In genomic region chr2:106172649-106173048, GRCh38 we compare ENCODE assay signal across 22 cellular contexts.
"Had no signal": no experiment of that assay in that cellular context is flagged by ENCODE, and none has a peak within 500 bp of the region (broad histone marks: within the 10 kb centered on the region; RNA-seq: fewer than 3 reads in every experiment).

No MANE protein-coding gene starts in this region.

- ATAC-seq: activated T-cell treated with anti-CD3 and anti-CD28 coated beads, Interleukin-2, amount 50 U/mL, for 4 hours; gastrocnemius medialis; left cardiac atrium; stimulated activated naive CD8-positive, alpha-beta T cell treated with anti-CD3 and anti-CD28 coated beads, Interleukin-15, Interleukin-2, amounts not matched to agents 100 U/mL and 50 U/mL, for 24 hours had no signal

- FAIRE-seq: bronchial epithelial cell, islet of Langerhans had no signal

- H3K9me3 Mint-ChIP-seq: activated naive CD4-positive, alpha-beta T cell treated with anti-CD3 and anti-CD28 coated beads for 36 hours; activated T-cell treated with anti-CD3 and anti-CD28 coated beads, Interleukin-2, amount 50 U/mL, for 4 hours; naive B cell had no signal

- H3K27me3 Mint-ChIP-seq: naive B cell had no signal

- H3K9me3 ChIP-seq: colonic mucosa, esophagus squamous epithelium, gastrocnemius medialis, prostate gland, spleen, thyroid gland had no signal

- H3K4me1 ChIP-seq: colonic mucosa, prostate gland had no signal

- DNase-seq: activated CD4-positive, alpha-beta T cell treated with anti-CD3 and anti-CD28 coated beads for 4 hours; activated CD4-positive, alpha-beta T cell treated with anti-CD3 and anti-CD28 coated beads, Interleukin-2, amount 50 U/mL, for 48 hours; activated CD4-positive, CD25-positive, alpha-beta regulatory T cell; activated naive CD4-positive, alpha-beta T cell treated with anti-CD3 and anti-CD28 coated beads for 36 hours; activated T-cell treated with anti-CD3 and anti-CD28 coated beads, Interleukin-2, amount 50 U/mL, for 4 hours; amygdala; colonic mucosa; dorsolateral prefrontal cortex; esophagus squamous epithelium; gastrocnemius medialis; head of caudate nucleus; hypothalamus; left cardiac atrium; mesendoderm; naive B cell; spleen; stimulated activated CD4-positive, alpha-beta T cell treated with anti-CD3 and anti-CD28 coated beads, Interleukin-4, amount 100 ng/mL, for 24 hours; stimulated activated naive CD8-positive, alpha-beta T cell treated with anti-CD3 and anti-CD28 coated beads, Interleukin-15, Interleukin-2, amounts not matched to agents 100 U/mL and 50 U/mL, for 24 hours; thyroid gland had no signal

- H3K27me3 ChIP-seq: colonic mucosa, dorsolateral prefrontal cortex, esophagus squamous epithelium, gastrocnemius medialis, spleen, thyroid gland had no signal

- H3K36me3 ChIP-seq: colonic mucosa, esophagus squamous epithelium, gastrocnemius medialis, prostate gland, thyroid gland had no signal

- H3K4me3 Mint-ChIP-seq: activated naive CD4-positive, alpha-beta T cell treated with anti-CD3 and anti-CD28 coated beads for 36 hours; activated T-cell treated with anti-CD3 and anti-CD28 coated beads, Interleukin-2, amount 50 U/mL, for 4 hours; naive B cell had no signal

- H3K27ac ChIP-seq: colonic mucosa, dorsolateral prefrontal cortex, esophagus squamous epithelium, gastrocnemius medialis, prostate gland, spleen had no signal

- H3K4me3 ChIP-seq: colonic mucosa, dorsolateral prefrontal cortex, esophagus squamous epithelium, gastrocnemius medialis, prostate gland, spleen, thyroid gland had no signal

- H3K27ac Mint-ChIP-seq: activated naive CD4-positive, alpha-beta T cell treated with anti-CD3 and anti-CD28 coated beads for 36 hours had no signal
